Comparison of ENCODE assay signal across 19 cellular contexts in the genomic region with DNA sequence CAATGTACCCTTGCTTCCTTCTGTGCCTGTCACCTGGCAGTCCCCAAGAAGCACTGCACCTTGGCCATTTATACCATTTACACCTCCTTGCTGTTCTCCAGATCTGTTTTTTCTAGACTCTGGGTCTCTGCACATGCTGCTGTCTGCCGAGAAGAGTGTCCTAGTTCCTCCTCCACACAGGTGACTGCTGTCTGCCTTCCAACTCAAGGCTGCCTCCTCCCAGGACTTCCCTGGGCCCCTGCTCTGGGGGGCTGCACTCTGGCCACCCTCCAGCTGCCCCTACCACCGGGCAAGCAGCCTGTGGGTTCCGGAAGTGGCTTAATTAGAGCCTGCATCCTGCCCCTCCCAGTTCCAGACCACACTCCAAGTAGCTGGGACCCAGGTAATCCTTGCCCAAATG. TPM values are rescaled to one million over a fixed set of nuclear protein-coding genes. Genes with fewer than 3 reads are reported as not detected.
DNase-seq lines count a peak whose midpoint lies in the region; ATAC-seq and TF ChIP-seq lines count a peak whose summit lies in the region.
"Had no signal": no experiment of that assay in that cellular context is flagged by ENCODE, and none has a peak within 500 bp of the region (broad histone marks: within the 10 kb centered on the region; RNA-seq: fewer than 3 reads in every experiment).

No MANE protein-coding gene starts in this region.

- H3K79me1 ChIP-seq in trophoblast cell (ENCODE audit: low read length) = peaks cover 2% of the 10 kb centered on the region

- no peaks in the 10 kb centered on the region for H3K9me3 Mint-ChIP-seq in activated CD4-positive, alpha-beta T cell treated with anti-CD3 and anti-CD28 coated beads for 36 hours (ENCODE audit: low read depth)
- H3K9me3 Mint-ChIP-seq in activated naive CD8-positive, alpha-beta T cell treated with anti-CD3 and anti-CD28 coated beads, Interleukin-2, amount 50 U/mL, for 24 hours = no peaks in the 10 kb centered on the region

- CTCF ChIA-PET in activated CD4-positive, alpha-beta T cell treated with anti-CD3 and anti-CD28 coated beads for 36 hours (lab: Charles Lee) = interaction anchor here (0.5 to 0.8 kb wide), 2 partner anchors 42 to 63 kb away, joined by 3 to 4 read pairs; no protein-coding TSS in a partner anchor
- CTCF ChIA-PET in OCI-LY7 (lab: Charles Lee; ENCODE audit: unreplicated experiment) = no interaction called here

- H3K4me1 ChIP-seq in OCI-LY7 (ENCODE audit: insufficient read depth, low read length, poor library complexity, severe bottlenecking) (peaks cover 60% of the 10 kb centered on the region), spleen (peaks cover 36 to 88% (median 70%) of the 10 kb centered on the region in 6 donors), trophoblast cell (ENCODE audit: control insufficient read depth in 1 of 2, insufficient read depth in 2 of 2, low read length in 2 of 2) (peaks cover 2 to 9% of the 10 kb centered on the region in 2 experiments)
- H3K4me1 ChIP-seq: A549 had no signal

- DNase-seq in activated CD4-positive, alpha-beta T cell treated with anti-CD3 and anti-CD28 coated beads for 36 hours = no peak
- no peak for DNase-seq in activated CD4-positive, alpha-beta T cell treated with anti-CD3 and anti-CD28 coated beads, Interleukin-2, amount 50 U/mL, for 1 hour
- DNase-seq in OCI-LY7 (ENCODE audit: low spot score) (peak; percentile 28), spleen (no peak), trophoblast cell (no peak), NCI-H345 treated with DMSO at 0.1 percent for 48 hours (lab: John Stamatoyannopoulos, UW; ENCODE audit: unreplicated experiment) (no peak)
- no peak for DNase-seq in activated naive CD8-positive, alpha-beta T cell treated with anti-CD3 and anti-CD28 coated beads, Interleukin-2, amount 50 U/mL, for 24 hours
- DNase-seq: activated CD4-positive, alpha-beta T cell treated with anti-CD3 and anti-CD28 coated beads, Interleukin-2, amount 50 U/mL, for 48 hours; activated gamma-delta T cell treated with Interleukin-2 at 50 U/mL for 16 hours; COR-L47; effector CD8-positive, alpha-beta T cell; NCI-H2081 treated with DMSO at 0.1 percent for 48 hours; NCI-H748 treated with DMSO at 0.1 percent for 48 hours; occipital lobe had no signal

- no peak overlapping the region for H2BK12ac ChIP-seq in trophoblast cell (ENCODE audit: low read length)

- H3K36me3 Mint-ChIP-seq in activated CD4-positive, alpha-beta T cell treated with anti-CD3 and anti-CD28 coated beads for 36 hours (ENCODE audit: low read depth) = peaks cover 42% of the 10 kb centered on the region
- peaks cover 40% of the 10 kb centered on the region for H3K36me3 Mint-ChIP-seq in activated naive CD8-positive, alpha-beta T cell treated with anti-CD3 and anti-CD28 coated beads, Interleukin-2, amount 50 U/mL, for 24 hours (ENCODE audit: low read depth)

- ATAC-seq in activated CD4-positive, alpha-beta T cell treated with anti-CD3 and anti-CD28 coated beads for 36 hours = no peak
- ATAC-seq in activated naive CD8-positive, alpha-beta T cell treated with anti-CD3 and anti-CD28 coated beads, Interleukin-2, amount 50 U/mL, for 24 hours = no peak
- no peak for ATAC-seq in GM21526 (IDR thresholded peaks at IDR 0.05; ENCODE audit: low FRiP score, unreplicated experiment)
- ATAC-seq: A549, sciatic nerve had no signal

- H3K4me1 Mint-ChIP-seq in activated CD4-positive, alpha-beta T cell treated with anti-CD3 and anti-CD28 coated beads for 36 hours = peaks cover 81% of the 10 kb centered on the region
- H3K4me1 Mint-ChIP-seq in activated naive CD8-positive, alpha-beta T cell treated with anti-CD3 and anti-CD28 coated beads, Interleukin-2, amount 50 U/mL, for 24 hours = peaks cover 89% of the 10 kb centered on the region

- H2BK5ac ChIP-seq in trophoblast cell (ENCODE audit: low read depth, low read length, poor library complexity) = no peak overlapping the region

- H3K27me3 ChIP-seq in spleen (replicated peaks in 1 of 7) (no peaks in the 10 kb centered on the region), trophoblast cell (ENCODE audit: insufficient read depth, low read length) (no peaks in the 10 kb centered on the region)
- H3K27me3 ChIP-seq: cardiac muscle cell, tibial nerve had no signal

- H4K20me1 ChIP-seq in OCI-LY7 (ENCODE audit: insufficient read depth, low read length) = 0 out of 2 replicates have a peak, but pooled peaks cover 6% of the 10 kb centered on the region

- TF ChIP-seq CTCF in OCI-LY7 (conservative IDR thresholded peaks at IDR 0.05; ENCODE audit: low read length) = no peak
- TF ChIP-seq CTCF in spleen (IDR thresholded peaks at IDR 0.05 in 8 of 11, conservative IDR thresholded peaks at IDR 0.05 in 3 of 11) = no peak

- no peaks in the 10 kb centered on the region for H3K27me3 Mint-ChIP-seq in activated CD4-positive, alpha-beta T cell treated with anti-CD3 and anti-CD28 coated beads for 36 hours
- no peaks in the 10 kb centered on the region for H3K27me3 Mint-ChIP-seq in activated naive CD8-positive, alpha-beta T cell treated with anti-CD3 and anti-CD28 coated beads, Interleukin-2, amount 50 U/mL, for 24 hours

- H3K36me3 ChIP-seq in OCI-LY7 (ENCODE audit: insufficient read depth, low read length) (peaks cover 77% of the 10 kb centered on the region), spleen (peaks cover 0 to 82% (median 32%) of the 10 kb centered on the region in 6 donors), trophoblast cell (ENCODE audit: control insufficient read depth in 1 of 2, insufficient read depth in 2 of 2, low read length in 2 of 2) (peaks cover 13 to 31% of the 10 kb centered on the region in 2 experiments)

- H2AFZ ChIP-seq in OCI-LY7 (ENCODE audit: low read length) (no peak overlapping the region), trophoblast cell (ENCODE audit: insufficient read depth, low read length, poor library complexity) (no peak overlapping the region)

- WGBS in spleen, 5 donors = 17 to 23% (median 17%) methylated on average over 3 of the region's 3 CpGs
- no CpG with 5 or more reads among the region's 3 CpGs for whole genome bisulfite sequencing in trophoblast cell (ENCODE audit: extremely low coverage, insufficient coverage, insufficient read length)

- no peak overlapping the region for H2AK5ac ChIP-seq in trophoblast cell (ENCODE audit: low read length)

- H4K12ac ChIP-seq in trophoblast cell (ENCODE audit: low read depth, low read length) = no peak overlapping the region

- peak overlapping the region; percentile 59 for H3K4me2 ChIP-seq in OCI-LY7 (ENCODE audit: low read length)
- no peak overlapping the region for H3K4me2 ChIP-seq in trophoblast cell (ENCODE audit: low read length)
- H3K4me2 ChIP-seq: A549 had no signal

- H3K23ac ChIP-seq in trophoblast cell (ENCODE audit: low read length) = no peak overlapping the region

- H3K27ac ChIP-seq in OCI-LY7 (ENCODE audit: low read depth, low read length, poor library complexity, severe bottlenecking) = peak overlapping the region; percentile 56
- peak overlapping the region; percentile 21 to 100 (median 56) for H3K27ac ChIP-seq in spleen
- H3K27ac ChIP-seq in trophoblast cell (ENCODE audit: low read depth, low read length) = no peak overlapping the region
- H3K27ac ChIP-seq: A549, cardiac muscle cell had no signal

- no peak overlapping the region for H4K8ac ChIP-seq in trophoblast cell (ENCODE audit: low read depth, low read length)

- no peak for TF ChIP-seq POLR2A in spleen (IDR thresholded peaks at IDR 0.05)

- no peak overlapping the region for H3K4me3 Mint-ChIP-seq in activated CD4-positive, alpha-beta T cell treated with anti-CD3 and anti-CD28 coated beads for 36 hours
- H3K4me3 Mint-ChIP-seq in activated naive CD8-positive, alpha-beta T cell treated with anti-CD3 and anti-CD28 coated beads, Interleukin-2, amount 50 U/mL, for 24 hours = no peak overlapping the region

- POLR2A ChIA-PET in activated CD4-positive, alpha-beta T cell treated with anti-CD3 and anti-CD28 coated beads for 36 hours (lab: Charles Lee) = interaction anchor here (0.6 kb wide), 1 partner anchor 15 kb away, joined by 3 read pairs; no protein-coding TSS in a partner anchor
- POLR2A ChIA-PET in OCI-LY7 (lab: Charles Lee) = interaction anchor here (0.5 to 0.9 kb wide), 2 partner anchors 61 to 1050 kb away, joined by 3 to 4 read pairs; no protein-coding TSS in a partner anchor

- H3K9ac ChIP-seq in trophoblast cell (ENCODE audit: low read length) = no peak overlapping the region

- no peak overlapping the region for H3K14ac ChIP-seq in trophoblast cell (ENCODE audit: low read length)

- H4K91ac ChIP-seq in trophoblast cell (ENCODE audit: low read depth, low read length) = no peak overlapping the region

- peak overlapping the region; percentile 72 for H3K27ac Mint-ChIP-seq in activated CD4-positive, alpha-beta T cell treated with anti-CD3 and anti-CD28 coated beads for 36 hours
- peak overlapping the region; percentile 63 for H3K27ac Mint-ChIP-seq in activated naive CD8-positive, alpha-beta T cell treated with anti-CD3 and anti-CD28 coated beads, Interleukin-2, amount 50 U/mL, for 24 hours

- H3K4me3 ChIP-seq in OCI-LY7 (ENCODE audit: low read depth, low read length, poor library complexity, severe bottlenecking) (peak overlapping the region; percentile 7), spleen (no peak overlapping the region), trophoblast cell (ENCODE audit: low read depth, low read length) (no peak overlapping the region)
- H3K4me3 ChIP-seq: A549, cardiac muscle cell, tibial nerve had no signal

- H3K4ac ChIP-seq in trophoblast cell (ENCODE audit: low read depth, low read length) = no peak overlapping the region

- no TSS peak for BruUV-seq in OCI-LY7 (replicated peaks; lab: Mats Ljungman, UMichigan)

- no peak overlapping the region for H2BK120ac ChIP-seq in trophoblast cell (ENCODE audit: insufficient read depth, low read length, poor library complexity)

- intact Hi-C loops in activated CD4-positive, alpha-beta T cell treated with anti-CD3 and anti-CD28 coated beads for 36 hours (cut with DNase I, micrococcal nuclease) = no loop called here
- intact Hi-C loops in OCI-LY7 (cut with micrococcal nuclease; ENCODE audit: unreplicated experiment) (no loop called here), spleen (cut with DNase I; ENCODE audit: low total_unique reads) (no loop called here)

- H3K79me2 ChIP-seq in OCI-LY7 (ENCODE audit: insufficient read depth, low read depth, low read length) = peaks cover 29% of the 10 kb centered on the region
- no peaks in the 10 kb centered on the region for H3K79me2 ChIP-seq in trophoblast cell (ENCODE audit: control insufficient read depth, insufficient read depth, low read length, poor library complexity)

- no peak overlapping the region for H3K18ac ChIP-seq in trophoblast cell (ENCODE audit: low read length)

- no peaks in the 10 kb centered on the region for H3K9me2 ChIP-seq in OCI-LY7 (ENCODE audit: insufficient read depth, low read length)

- H3K9me3 ChIP-seq in OCI-LY7 (ENCODE audit: low read length) = no peaks in the 10 kb centered on the region
- no peaks in the 10 kb centered on the region for H3K9me3 ChIP-seq in spleen
- H3K9me3 ChIP-seq in trophoblast cell (ENCODE audit: insufficient read depth, low read depth, low read length) = peaks cover 2% of the 10 kb centered on the region
- H3K9me3 ChIP-seq: A549, tibial nerve had no signal

RNA-seq across cellular contexts. Expression of gene LIMD2, which starts 5.7 kb away (rescaled TPM):
- total RNA-seq in activated CD4-positive, alpha-beta T cell treated with anti-CD3 and anti-CD28 coated beads for 36 hours = 100 to 1,000 TPM; 119 to 127 TPM
- 406 and 428 TPM in 2 replicates for total RNA-seq in OCI-LY7 (2014; rRNA removed; shearing (Covaris generic))
- total RNA-seq in OCI-LY7 (2022) (286 and 306 TPM in 2 replicates), spleen (100 to 1,000 TPM; 211 to 381 (median 249) TPM)
- 100 to 1,000 TPM; 414 to 554 (median 480) TPM for polyA plus RNA-seq in spleen
- polyA plus RNA-seq in trophoblast cell (2013) = 25.4 TPM in 2 replicates

RNA-seq across cellular contexts. Expression of gene STRADA, which starts 35.9 kb away (rescaled TPM):
- 10 to 100 TPM; 51.0 to 53.6 TPM for total RNA-seq in activated CD4-positive, alpha-beta T cell treated with anti-CD3 and anti-CD28 coated beads for 36 hours
- 31.9 and 37.2 TPM in 2 replicates for total RNA-seq in OCI-LY7 (2014; rRNA removed; shearing (Covaris generic))
- total RNA-seq in OCI-LY7 (2022) (68.0 and 80.3 TPM in 2 replicates), spleen (10 to 100 TPM; 43.9 to 72.0 (median 60.7) TPM)
- polyA plus RNA-seq in spleen = 10 to 100 TPM; 20.5 to 31.3 (median 26.6) TPM
- polyA plus RNA-seq in trophoblast cell (2013) = 13.0 and 13.1 TPM in 2 replicates
